Comparison of ENCODE assay signal across 2 cellular contexts in the genomic region with DNA sequence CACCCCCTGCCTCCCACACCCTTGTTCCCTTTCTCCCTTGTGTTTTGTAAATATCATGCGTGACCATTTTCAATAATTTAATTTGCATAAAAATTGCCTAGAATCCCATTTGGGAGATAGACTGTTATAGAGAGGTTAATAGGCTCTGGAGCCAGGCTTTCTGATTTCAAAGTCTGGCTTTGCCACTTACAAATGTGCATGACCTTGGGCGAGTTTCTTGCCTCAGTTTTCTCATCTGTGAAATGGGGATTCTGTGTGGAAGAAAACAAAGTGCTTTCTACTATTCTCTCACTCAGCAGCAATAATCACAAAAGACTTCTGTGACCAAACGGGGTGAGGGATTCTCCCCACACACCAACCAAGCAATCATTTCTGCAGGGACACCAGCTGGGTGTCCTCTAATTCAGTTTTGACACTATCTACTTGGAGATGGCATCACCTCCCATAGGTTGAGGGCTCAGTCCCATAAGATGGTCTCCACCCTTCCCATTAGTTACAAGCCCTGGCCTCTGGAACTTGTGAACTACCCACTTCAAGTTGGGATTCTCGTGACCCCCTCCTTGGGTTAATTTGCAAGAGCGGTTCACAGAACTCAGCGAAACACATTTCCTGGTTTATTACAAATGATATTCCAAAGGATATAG.
A peak's percentile ranks its signal among the peaks of the same experiment; 100 is the strongest.
TF ChIP-seq lines count a peak whose summit lies in the region.

No MANE protein-coding gene starts in this region.

TF ChIP-seq in WTC11, 78 proteins besides CTCF, POLR2A, EP300 and RAD21:
- TF ChIP-seq GTF2I (CRISPR knock-in tag; conservative IDR thresholded peaks at IDR 0.05) (0 out of 2 replicates have a peak, but pooled peaks have one; percentile 59), GABPB1 (CRISPR knock-in tag; IDR thresholded peaks at IDR 0.05) (no peak)

TF ChIP-seq in H1, 55 proteins besides CTCF, POLR2A, EP300 and RAD21:
- TF ChIP-seq KDM1A (IDR thresholded peaks at IDR 0.05; ENCODE audit: borderline replicate concordance, low read length) (peak; percentile 56; the same call in 1 of the 2 replicates), ASH2L (IDR thresholded peaks at IDR 0.05; ENCODE audit: low read length) (no peak), TEAD4 (IDR thresholded peaks at IDR 0.05; ENCODE audit: low read depth, low read length) (no peak), TCF12 (IDR thresholded peaks at IDR 0.05; ENCODE audit: low read depth, low read length) (no peak)
- TF ChIP-seq, protein P1, sequence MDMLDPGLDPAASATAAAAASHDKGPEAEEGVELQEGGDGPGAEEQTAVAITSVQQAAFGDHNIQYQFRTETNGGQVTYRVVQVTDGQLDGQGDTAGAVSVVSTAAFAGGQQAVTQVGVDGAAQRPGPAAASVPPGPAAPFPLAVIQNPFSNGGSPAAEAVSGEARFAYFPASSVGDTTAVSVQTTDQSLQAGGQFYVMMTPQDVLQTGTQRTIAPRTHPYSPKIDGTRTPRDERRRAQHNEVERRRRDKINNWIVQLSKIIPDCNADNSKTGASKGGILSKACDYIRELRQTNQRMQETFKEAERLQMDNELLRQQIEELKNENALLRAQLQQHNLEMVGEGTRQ (IDR thresholded peaks at IDR 0.05; ENCODE audit: low read length) = no peak
TF ChIP-seq in H1: peak in this region for 1.
